ENCODE assay signal across 21 cellular contexts in genomic region chr2:37321029-37321682, GRCh38. TPM values are rescaled to one million over a fixed set of nuclear protein-coding genes. Genes with fewer than 3 reads are reported as not detected.
DNase-seq lines count a peak whose midpoint lies in the region; ATAC-seq, FAIRE-seq and TF ChIP-seq lines count a peak whose summit lies in the region.
"Had no signal": no experiment of that assay in that cellular context is flagged by ENCODE, and none has a peak within 500 bp of the region (broad histone marks: within the 10 kb centered on the region; RNA-seq: fewer than 3 reads in every experiment).

No MANE protein-coding gene starts in this region.

- TF ChIP-seq RAD21 in GM12878 (IDR thresholded peaks at IDR 0.05; ENCODE audit: insufficient read depth, low read depth, low read length), result no peak

- H3K27ac ChIP-seq in CD8-positive, alpha-beta T cell (ENCODE audit: low read depth, low read length), result no peak overlapping the region
- H3K27ac ChIP-seq in GM12878 (ENCODE audit: control insufficient read depth, insufficient read depth), result no peak overlapping the region
- no peak overlapping the region for H3K27ac ChIP-seq in naive thymus-derived CD4-positive, alpha-beta T cell (ENCODE audit: low read depth, low read length)
- H3K27ac ChIP-seq: gastroesophageal sphincter, pancreas had no signal

- peak overlapping the region; percentile 50 for H3K4me2 ChIP-seq in GM12878 (ENCODE audit: control insufficient read depth, insufficient read depth)

- SMC1A ChIA-PET in GM12878 (lab: Charles Lee; ENCODE audit: uncharacterized antibody, unreplicated experiment), result interaction anchor here (0.6 to 2.5 kb wide), 7 partner anchors 8 to 569 kb away, joined by 3 to 17 read pairs (median 5); no protein-coding TSS in a partner anchor

- peaks cover 25% of the 10 kb centered on the region for H3K4me1 ChIP-seq in CD8-positive, alpha-beta T cell (ENCODE audit: insufficient read depth, low read length)
- H3K4me1 ChIP-seq in GM12878 (ENCODE audit: control insufficient read depth, insufficient read depth, low read length), result peaks cover 9% of the 10 kb centered on the region; the same call in 1 of the 2 replicates
- peaks cover 30 to 31% of the 10 kb centered on the region in 2 donors for H3K4me1 ChIP-seq in naive thymus-derived CD4-positive, alpha-beta T cell (ENCODE audit: control insufficient read depth in 2 of 2, insufficient read depth in 2 of 2, low read length in 2 of 2)

- DNase-seq in CD8-positive, alpha-beta T cell, result no peak
- DNase-seq in GM12878 (ENCODE audit: low read depth, low spot score) (no peak), NCI-H2081 treated with DMSO at 0.1 percent for 48 hours (lab: John Stamatoyannopoulos, UW) (no peak), T-helper 9 cell (no peak)
- DNase-seq in naive thymus-derived CD4-positive, alpha-beta T cell, result no peak
- DNase-seq: activated CD4-positive, CD25-positive, alpha-beta regulatory T cell; activated naive CD8-positive, alpha-beta T cell treated with anti-CD3 and anti-CD28 coated beads, Interleukin-2, amount 10 ng/mL, durations not matched to agents 7 days and 5 days; C1 segment of cervical spinal cord; central memory CD4-positive, alpha-beta T cell; DMS79 treated with DMSO at 0.1 percent for 48 hours; midbrain; NCI-H1105 treated with DMSO at 0.1 percent for 48 hours; pancreas; SW 1271 had no signal

- no peak overlapping the region for H3K9ac ChIP-seq in GM12878 (ENCODE audit: control insufficient read depth, insufficient read depth, low read length)

- TF ChIP-seq EP300 in GM12878 (IDR thresholded peaks at IDR 0.05; ENCODE audit: borderline replicate concordance in 1 of 2, control insufficient read depth in 1 of 2, low read depth in 2 of 2, low read length in 2 of 2), result no peak

- H3K27me3 Mint-ChIP-seq in CD8-positive, alpha-beta T cell (ENCODE audit: low read depth), result no peaks in the 10 kb centered on the region
- no peaks in the 10 kb centered on the region for H3K27me3 Mint-ChIP-seq in IgD-negative memory B cell
- H3K27me3 Mint-ChIP-seq in naive thymus-derived CD4-positive, alpha-beta T cell, result peaks cover 0 to 36% (median under 1%) of the 10 kb centered on the region in 5 donors

- FAIRE-seq in GM12878 (lab: Jason Lieb, UNC), result no peak
- FAIRE-seq: endometrium, H1, pancreas had no signal

- peaks cover 69% of the 10 kb centered on the region for H3K4me1 Mint-ChIP-seq in CD8-positive, alpha-beta T cell (ENCODE audit: low read depth)
- peaks cover 53 to 59% (median 56%) of the 10 kb centered on the region in 3 donors for H3K4me1 Mint-ChIP-seq in IgD-negative memory B cell
- H3K4me1 Mint-ChIP-seq in naive thymus-derived CD4-positive, alpha-beta T cell, result peaks cover 34 to 87% (median 60%) of the 10 kb centered on the region in 7 donors

- H3K4me3 ChIP-seq in CD8-positive, alpha-beta T cell (ENCODE audit: low read depth, low read length), result no peak overlapping the region
- H3K4me3 ChIP-seq in GM12878, result peak overlapping the region; percentile 17; the same call in 1 of the 2 replicates
- no peak overlapping the region for H3K4me3 ChIP-seq in naive thymus-derived CD4-positive, alpha-beta T cell (ENCODE audit: low read length)
- H3K4me3 ChIP-seq: pancreas had no signal

- no peaks in the 10 kb centered on the region for H3K27me3 ChIP-seq in CD8-positive, alpha-beta T cell (ENCODE audit: insufficient read depth, low read length)
- peaks cover 2 to 6% of the 10 kb centered on the region in 2 experiments for H3K27me3 ChIP-seq in GM12878 (replicated peaks in 1 of 2; ENCODE audit: control insufficient read depth in 2 of 2, insufficient read depth in 2 of 2, low read length in 1 of 2)
- no peaks in the 10 kb centered on the region for H3K27me3 ChIP-seq in naive thymus-derived CD4-positive, alpha-beta T cell (ENCODE audit: control insufficient read depth in 2 of 2, insufficient read depth in 2 of 2, low read length in 2 of 2)
- H3K27me3 ChIP-seq: gastroesophageal sphincter, pancreas had no signal

- peak overlapping the region; percentile 24 for H3K4me3 Mint-ChIP-seq in CD8-positive, alpha-beta T cell
- H3K4me3 Mint-ChIP-seq in IgD-negative memory B cell, result peak overlapping the region; percentile 51 to 100 (median 95)
- peak overlapping the region in 7 of 10 donors; percentile 15 to 95 (median 39) for H3K4me3 Mint-ChIP-seq in naive thymus-derived CD4-positive, alpha-beta T cell
- H3K4me3 Mint-ChIP-seq: activated naive CD8-positive, alpha-beta T cell treated with anti-CD3 and anti-CD28 coated beads, Interleukin-2, amount 10 ng/mL, durations not matched to agents 7 days and 5 days had no signal

- H3K36me3 Mint-ChIP-seq in CD8-positive, alpha-beta T cell, result peaks cover 19% of the 10 kb centered on the region
- peaks cover 6% of the 10 kb centered on the region for H3K36me3 Mint-ChIP-seq in IgD-negative memory B cell
- peaks cover 0 to 18% (median 10%) of the 10 kb centered on the region in 5 donors for H3K36me3 Mint-ChIP-seq in naive thymus-derived CD4-positive, alpha-beta T cell

- in situ Hi-C loops in GM12878 (cut with MboI), result no loop called here

- no peaks in the 10 kb centered on the region for H3K9me3 Mint-ChIP-seq in CD8-positive, alpha-beta T cell
- no peaks in the 10 kb centered on the region for H3K9me3 Mint-ChIP-seq in IgD-negative memory B cell
- no peaks in the 10 kb centered on the region for H3K9me3 Mint-ChIP-seq in naive thymus-derived CD4-positive, alpha-beta T cell
- H3K9me3 Mint-ChIP-seq: activated naive CD8-positive, alpha-beta T cell treated with anti-CD3 and anti-CD28 coated beads, Interleukin-2, amount 10 ng/mL, durations not matched to agents 7 days and 5 days had no signal

- H3K27ac Mint-ChIP-seq in CD8-positive, alpha-beta T cell, result no peak overlapping the region
- H3K27ac Mint-ChIP-seq in IgD-negative memory B cell, result peak overlapping the region in 2 of 3 donors; percentile 11 to 77
- peak overlapping the region in 2 of 9 donors; percentile 2 to 46 for H3K27ac Mint-ChIP-seq in naive thymus-derived CD4-positive, alpha-beta T cell
- H3K27ac Mint-ChIP-seq: activated naive CD8-positive, alpha-beta T cell treated with anti-CD3 and anti-CD28 coated beads, Interleukin-2, amount 10 ng/mL, durations not matched to agents 7 days and 5 days had no signal

- WGBS in GM12878 (ENCODE audit: insufficient coverage, insufficient replicate concordance, low lambda C conversion rate, missing lambda C conversion rate), result 57% methylated on average over 4 of the region's 4 CpGs

- no peaks in the 10 kb centered on the region for H3K9me3 ChIP-seq in CD8-positive, alpha-beta T cell (ENCODE audit: low read length)
- no peaks in the 10 kb centered on the region for H3K9me3 ChIP-seq in GM12878 (replicated peaks; ENCODE audit: control insufficient read depth, insufficient read depth, low read length)
- H3K9me3 ChIP-seq in naive thymus-derived CD4-positive, alpha-beta T cell (ENCODE audit: control insufficient read depth in 2 of 3, low read length in 3 of 3), result no peaks in the 10 kb centered on the region
- H3K9me3 ChIP-seq: gastroesophageal sphincter, pancreas had no signal

- H4K20me1 ChIP-seq in GM12878 (ENCODE audit: control insufficient read depth, insufficient read depth), result no peaks in the 10 kb centered on the region

- POLR2A ChIA-PET in CD8-positive, alpha-beta T cell (lab: Charles Lee), result interaction anchor here (1.2 to 1.4 kb wide), 3 partner anchors 9 to 90 kb away, joined by 3 to 4 read pairs (median 3); partner anchors contain the start of genes CEBPZ and NDUFAF7
- POLR2A ChIA-PET in GM12878 (lab: Charles Lee), result interaction anchor here (1.0 kb wide), 1 partner anchor 9 kb away, joined by 3 read pairs; no protein-coding TSS in a partner anchor
- POLR2A ChIA-PET in naive thymus-derived CD4-positive, alpha-beta T cell (lab: Charles Lee), result interaction anchor here (0.6 kb wide), 1 partner anchor 31 kb away, joined by 5 read pairs; no protein-coding TSS in a partner anchor

- BruUV-seq in GM12878 (replicated peaks; lab: Mats Ljungman, UMichigan), result no TSS peak

- CTCF ChIA-PET in CD8-positive, alpha-beta T cell (lab: Charles Lee), result interaction anchor here (0.6 kb wide), 1 partner anchor 556 kb away, joined by 3 read pairs; no protein-coding TSS in a partner anchor
- CTCF ChIA-PET in GM12878 (lab: Yijun Ruan, JAX), result interaction anchor here (0.9 to 2.1 kb wide), 4 partner anchors 25 to 556 kb away, joined by 3 to 8 read pairs (median 3); no protein-coding TSS in a partner anchor
- CTCF ChIA-PET in naive thymus-derived CD4-positive, alpha-beta T cell (lab: Charles Lee), result interaction anchor here (0.8 to 0.9 kb wide), 2 partner anchors 8 to 571 kb away, joined by 3 read pairs; no protein-coding TSS in a partner anchor

- peaks cover 5% of the 10 kb centered on the region for H3K79me2 ChIP-seq in GM12878 (ENCODE audit: control insufficient read depth, insufficient read depth, low read length)

- no peak overlapping the region for H2AFZ ChIP-seq in GM12878 (ENCODE audit: control insufficient read depth, low read depth, low read length)

- RAD21 ChIA-PET in GM12878 (lab: Charles Lee; ENCODE audit: unreplicated experiment), result interaction anchor here (1.4 to 2.0 kb wide), 2 partner anchors 10 to 55 kb away, joined by 4 to 6 read pairs; no protein-coding TSS in a partner anchor

- intact Hi-C loops in CD8-positive, alpha-beta T cell (cut with DNase I, micrococcal nuclease), result loop anchor here (5.0 to 10.0 kb wide), 3 partner anchors 34 to 1054 kb away; partner anchors contain the start of gene ATL2 (in 1 of the 2)
- intact Hi-C loops in GM12878 (cut with micrococcal nuclease; ENCODE audit: unreplicated experiment), result loop anchor here (5.0 kb wide), 1 partner anchor 56 kb away; no protein-coding TSS in a partner anchor
- intact Hi-C loops in naive thymus-derived CD4-positive, alpha-beta T cell (cut with micrococcal nuclease), result loop anchor here (5.0 to 10.0 kb wide), 5 partner anchors 236 to 1804 kb away; partner anchors contain the start of genes GPATCH11 (in 2 of the 2), HEATR5B (in 2 of the 2), CDC42EP3 (in 1 of the 2) and SOS1 (in 1 of the 2)

- no peaks in the 10 kb centered on the region for H3K36me3 ChIP-seq in CD8-positive, alpha-beta T cell (ENCODE audit: insufficient read depth, low read length)
- H3K36me3 ChIP-seq in GM12878 (ENCODE audit: control insufficient read depth in 2 of 2, insufficient read depth in 2 of 2, low read length in 1 of 2), result peaks cover 0 to 2% of the 10 kb centered on the region in 2 experiments; a peak in 1 of 4 replicates
- peaks cover 0 to 3% (median 0%) of the 10 kb centered on the region in 3 experiments for H3K36me3 ChIP-seq in naive thymus-derived CD4-positive, alpha-beta T cell (ENCODE audit: control insufficient read depth in 2 of 3, insufficient read depth in 3 of 3, low read length in 3 of 3)
- H3K36me3 ChIP-seq: pancreas had no signal

- no peak for TF ChIP-seq CTCF in CD8-positive, alpha-beta T cell (IDR thresholded peaks at IDR 0.05)
- TF ChIP-seq CTCF in GM12878 (IDR thresholded peaks at IDR 0.05 in 2 of 3, conservative IDR thresholded peaks at IDR 0.05 in 1 of 3; ENCODE audit: control insufficient read depth in 2 of 3, extremely low read depth in 1 of 3, insufficient read depth in 1 of 3, low read depth in 3 of 3, low read length in 3 of 3), result no peak

- TF ChIP-seq POLR2A in GM12878 (IDR thresholded peaks at IDR 0.05; ENCODE audit: low read depth, low read length), result no peak

- no peak for ATAC-seq in CD8-positive, alpha-beta T cell
- ATAC-seq in GM12878, result no peak
- no peak for ATAC-seq in naive thymus-derived CD4-positive, alpha-beta T cell
- ATAC-seq in HG02852 (IDR thresholded peaks at IDR 0.05; ENCODE audit: unreplicated experiment), result no peak
- ATAC-seq in GM19397 (IDR thresholded peaks at IDR 0.05; ENCODE audit: unreplicated experiment), result no peak
- ATAC-seq: gastroesophageal sphincter, Panc1, pancreas had no signal

RNA-seq across cellular contexts. Expression of gene PRKD3, which starts 3.5 kb away (rescaled TPM):
- 10 to 100 TPM; 37.2 to 43.8 TPM for total RNA-seq in CD8-positive, alpha-beta T cell
- 51.2 TPM for polyA plus RNA-seq in IgD-negative memory B cell
- 38.5 and 48.5 TPM in 2 replicates for total RNA-seq in GM12878 (2013; cell fraction: nucleolus; rRNA removed)
- total RNA-seq in GM12878 (2014; rRNA removed), result 9.0 and 11.4 TPM in 2 replicates
- 12.0 and 13.7 TPM in 2 replicates for total RNA-seq in GM12878 (2014; rRNA removed; fragmentation: Illumina TruSeq; extraction: Trizol)
- 10.4 and 14.9 TPM in 2 replicates for total RNA-seq in GM12878 (2021)
- 6.8 TPM for polyA plus RNA-seq in GM12878 (2011; ENCODE audit: low read depth)
- 8.2 and 10.8 TPM in 2 replicates for polyA plus RNA-seq in GM12878 (2011; rRNA removed)
- 4.5 and 5.0 TPM in 2 replicates for polyA plus RNA-seq in GM12878 (2011; cell fraction: cytosol; rRNA removed)
- polyA plus RNA-seq in GM12878 (2011; cell fraction: nucleus; rRNA removed), result 5.8 and 7.1 TPM in 2 replicates
- 9.5 and 10.6 TPM in 2 replicates for polyA plus RNA-seq in GM12878 (2012)
- polyA plus RNA-seq in GM12878 (2014; fragmentation: Illumina TruSeq; extraction: Trizol), result 11.1 and 14.2 TPM in 2 replicates
- 1 to 10 TPM; 3.3 to 3.7 TPM for polyA plus RNA-seq in GM12878 (2014; fragmentation: Nextera tagmentation; extraction: Ambion mirVana)
- 6.1 and 7.5 TPM in 2 replicates for polyA plus RNA-seq in GM12878 (2014; rRNA removed)
- polyA plus RNA-seq in GM12878 (2016; fragmentation: Nextera tagmentation; extraction: Ambion mirVana), result 1 to 10 TPM; 6.5 to 7.4 TPM
- 11.2 and 11.4 TPM in 2 replicates for polyA minus RNA-seq in GM12878 (2011; rRNA and poly(A)+ RNA removed)
- polyA minus RNA-seq in GM12878 (2011; cell fraction: cytosol; rRNA and poly(A)+ RNA removed), result 5.3 and 7.6 TPM in 2 replicates
- polyA minus RNA-seq in GM12878 (2011; cell fraction: nucleus; rRNA and poly(A)+ RNA removed), result 5.7 and 9.8 TPM in 2 replicates
- 10 to 100 TPM; 12.8 to 47.3 (median 46.4) TPM for total RNA-seq in naive thymus-derived CD4-positive, alpha-beta T cell
- polyA plus RNA-seq in naive thymus-derived CD4-positive, alpha-beta T cell, result 10 to 100 TPM; 31.5 to 37.4 TPM

RNA-seq across cellular contexts. Expression of gene QPCT, which starts 23.3 kb away (rescaled TPM):
- total RNA-seq in CD8-positive, alpha-beta T cell, result under 1 TPM; 0.57 to 1.00 TPM
- polyA plus RNA-seq in IgD-negative memory B cell (1.8 TPM), GM12878 (2011; rRNA removed) (0.14 and 0.52 TPM in 2 replicates), GM12878 (2014; fragmentation: Illumina TruSeq; extraction: Trizol) (0.19 TPM in 1 of 2 replicates, not detected in the other), GM12878 (2014; fragmentation: Nextera tagmentation; extraction: Ambion mirVana) (under 1 TPM; 0.14 to 0.24 TPM), GM12878 (2014; rRNA removed) (not detected in 2 replicates), GM12878 (2016; fragmentation: Nextera tagmentation; extraction: Ambion mirVana) (under 1 TPM; 0.24 to 0.86 TPM)
- total RNA-seq in GM12878 (2013; cell fraction: nucleolus; rRNA removed), result not detected in 2 replicates
- total RNA-seq in GM12878 (2014; rRNA removed) (0.17 and 0.27 TPM in 2 replicates), GM12878 (2014; rRNA removed; fragmentation: Illumina TruSeq; extraction: Trizol) (0.18 TPM in 1 of 2 replicates, not detected in the other), GM12878 (2021) (0.15 and 0.16 TPM in 2 replicates)
- 0.20 TPM for polyA plus RNA-seq in GM12878 (2011; ENCODE audit: low read depth)
- 0.19 and 0.23 TPM in 2 replicates for polyA plus RNA-seq in GM12878 (2011; cell fraction: cytosol; rRNA removed)
- 0.23 and 0.28 TPM in 2 replicates for polyA plus RNA-seq in GM12878 (2011; cell fraction: nucleus; rRNA removed)
- 0.23 and 0.45 TPM in 2 replicates for polyA plus RNA-seq in GM12878 (2012)
- polyA minus RNA-seq in GM12878 (2011; rRNA and poly(A)+ RNA removed), result not detected in 2 replicates
- polyA minus RNA-seq in GM12878 (2011; cell fraction: cytosol; rRNA and poly(A)+ RNA removed), result not detected in 2 replicates
- 0.57 TPM in 1 of 2 replicates, not detected in the other for polyA minus RNA-seq in GM12878 (2011; cell fraction: nucleus; rRNA and poly(A)+ RNA removed)
- 10 to 100 TPM in 1 of 5 experiments, 1 to 10 TPM in 1, under 1 TPM in 3; 0.36 to 15.1 (median 0.86) TPM for total RNA-seq in naive thymus-derived CD4-positive, alpha-beta T cell
- polyA plus RNA-seq in naive thymus-derived CD4-positive, alpha-beta T cell, result under 1 TPM; 0.39 to 0.56 TPM

Comparison
In these comparisons a context has a peak if more than half of its experiments do, and no peak if none do; other contexts are left out.
1. H3K4me3 Mint-ChIP-seq: peak in every context shown above with its lines; median percentile 95 in IgD-negative memory B cell; 39 in naive thymus-derived CD4-positive, alpha-beta T cell; 24 in CD8-positive, alpha-beta T cell.